Comparison of ENCODE assay signal across 15 cellular contexts in genomic region chr9:75378036-75378435, GRCh38.
A peak's percentile ranks its signal among the peaks of the same experiment; 100 is the strongest.
DNase-seq lines count a peak whose midpoint lies in the region; ATAC-seq and TF ChIP-seq lines count a peak whose summit lies in the region.
"Had no signal": no experiment of that assay in that cellular context is flagged by ENCODE, and none has a peak within 500 bp of the region (broad histone marks: within the 10 kb centered on the region; RNA-seq: fewer than 3 reads in every experiment).

No MANE protein-coding gene starts in this region.

- no peaks in the 10 kb centered on the region for H3K9me3 ChIP-seq in lung (ENCODE audit: control insufficient read depth in 2 of 2, insufficient read depth in 1 of 2, low read length in 1 of 2)
- no peaks in the 10 kb centered on the region for H3K9me3 ChIP-seq in thoracic aorta
- no peaks in the 10 kb centered on the region for H3K9me3 ChIP-seq in naive thymus-derived CD4-positive, alpha-beta T cell (ENCODE audit: control insufficient read depth in 2 of 3, low read length in 3 of 3)

- peaks cover 0 to 13% (median 2%) of the 10 kb centered on the region in 11 donors for H3K9me3 Mint-ChIP-seq in naive thymus-derived CD4-positive, alpha-beta T cell
- H3K9me3 Mint-ChIP-seq: activated CD4-positive, alpha-beta T cell treated with anti-CD3 and anti-CD28 coated beads, Interleukin-2, amount 10 ng/mL, durations not matched to agents 7 days and 5 days had no signal

- H3K36me3 ChIP-seq in lung (ENCODE audit: control insufficient read depth in 2 of 2, insufficient read depth in 2 of 2, low read length in 2 of 2) (no peaks in the 10 kb centered on the region), thoracic aorta (no peaks in the 10 kb centered on the region)
- no peaks in the 10 kb centered on the region for H3K36me3 ChIP-seq in naive thymus-derived CD4-positive, alpha-beta T cell (ENCODE audit: control insufficient read depth in 2 of 3, insufficient read depth in 3 of 3, low read length in 3 of 3)

- peaks cover 0 to 4% (median 0%) of the 10 kb centered on the region in 5 donors for H3K36me3 Mint-ChIP-seq in naive thymus-derived CD4-positive, alpha-beta T cell

- H3K4me1 Mint-ChIP-seq in naive thymus-derived CD4-positive, alpha-beta T cell, result no peaks in the 10 kb centered on the region
- H3K4me1 Mint-ChIP-seq: activated CD4-positive, alpha-beta T cell treated with anti-CD3 and anti-CD28 coated beads, Interleukin-2, amount 10 ng/mL, durations not matched to agents 7 days and 5 days; T-helper 17 cell had no signal

- H3K4me3 ChIP-seq in fibroblast of mammary gland (ENCODE audit: control insufficient read depth, low read depth, low read length) (no peak overlapping the region), lung (no peak overlapping the region), thoracic aorta (no peak overlapping the region)
- no peak overlapping the region for H3K4me3 ChIP-seq in naive thymus-derived CD4-positive, alpha-beta T cell (ENCODE audit: low read length)

- WGBS in lung, 2 donors, result 46 to 73% methylated on average over 9 of the region's 9 CpGs

- H3K4me1 ChIP-seq in lung (ENCODE audit: control insufficient read depth in 2 of 2, insufficient read depth in 2 of 2, low read length in 2 of 2) (peaks cover 0 to 2% of the 10 kb centered on the region in 2 donors), thoracic aorta (ENCODE audit: control insufficient read depth in 1 of 2, low read depth in 2 of 2) (no peaks in the 10 kb centered on the region)
- no peaks in the 10 kb centered on the region for H3K4me1 ChIP-seq in naive thymus-derived CD4-positive, alpha-beta T cell (ENCODE audit: control insufficient read depth in 2 of 2, insufficient read depth in 2 of 2, low read length in 2 of 2)

- DNase-seq in HuH-7.5 (ENCODE audit: low spot score), result peak; percentile 8
- DNase-seq in fibroblast of mammary gland (ENCODE audit: low read depth), result peak; percentile 11
- DNase-seq in lung (ENCODE audit: low spot score), result peak; percentile 49
- peak; percentile 2 for DNase-seq in thoracic aorta (ENCODE audit: low spot score)
- DNase-seq in naive thymus-derived CD4-positive, alpha-beta T cell, result no peak
- DNase-seq in hypothalamus (lab: John Stamatoyannopoulos, UW), result no peak
- no peak for DNase-seq in NAMALWA (ENCODE audit: low spot score)
- DNase-seq: activated CD4-positive, alpha-beta T cell treated with anti-CD3 and anti-CD28 coated beads, Interleukin-2, amount 10 ng/mL, durations not matched to agents 7 days and 5 days; DND-41; head of caudate nucleus; NCI-H446 treated with DMSO at 0.1 percent for 48 hours; occipital lobe; stimulated activated CD8-positive, alpha-beta memory T cell treated with anti-CD3 and anti-CD28 coated beads, Interleukin-4, amount 100 ng/mL, for 48 hours; T-helper 17 cell had no signal

- H3K27me3 Mint-ChIP-seq in naive thymus-derived CD4-positive, alpha-beta T cell, result peaks cover 0 to 5% (median 0%) of the 10 kb centered on the region in 5 donors
- H3K27me3 Mint-ChIP-seq: activated CD4-positive, alpha-beta T cell treated with anti-CD3 and anti-CD28 coated beads, Interleukin-2, amount 10 ng/mL, durations not matched to agents 7 days and 5 days; T-helper 17 cell had no signal

- POLR2A ChIA-PET in naive thymus-derived CD4-positive, alpha-beta T cell (lab: Charles Lee), result no interaction called here

- H3K27ac ChIP-seq in lung (ENCODE audit: low read depth in 1 of 2, low read length in 1 of 2) (no peak overlapping the region), thoracic aorta (no peak overlapping the region)
- no peak overlapping the region for H3K27ac ChIP-seq in naive thymus-derived CD4-positive, alpha-beta T cell (ENCODE audit: low read depth, low read length)

- H3K27ac Mint-ChIP-seq in naive thymus-derived CD4-positive, alpha-beta T cell, result no peak overlapping the region
- H3K27ac Mint-ChIP-seq: activated CD4-positive, alpha-beta T cell treated with anti-CD3 and anti-CD28 coated beads, Interleukin-2, amount 10 ng/mL, durations not matched to agents 7 days and 5 days; T-helper 17 cell had no signal

- ATAC-seq in lung (ENCODE audit: insufficient read depth, low FRiP score) (peak; percentile 71), thoracic aorta (ENCODE audit: insufficient number of reproducible peaks, low FRiP score, low read depth) (no peak), GM18861 (IDR thresholded peaks at IDR 0.05; ENCODE audit: unreplicated experiment) (no peak)
- no peak for ATAC-seq in naive thymus-derived CD4-positive, alpha-beta T cell
- ATAC-seq: T-helper 17 cell had no signal

- no peak for TF ChIP-seq CTCF in fibroblast of mammary gland (conservative IDR thresholded peaks at IDR 0.05; ENCODE audit: control insufficient read depth, insufficient read depth, low read depth, low read length)
- no peak for TF ChIP-seq CTCF in lung (IDR thresholded peaks at IDR 0.05; ENCODE audit: control extremely low read depth, extremely low read depth)
- TF ChIP-seq CTCF in thoracic aorta (IDR thresholded peaks at IDR 0.05), result no peak

- H3K4me3 Mint-ChIP-seq in naive thymus-derived CD4-positive, alpha-beta T cell, result no peak overlapping the region
- H3K4me3 Mint-ChIP-seq: activated CD4-positive, alpha-beta T cell treated with anti-CD3 and anti-CD28 coated beads, Interleukin-2, amount 10 ng/mL, durations not matched to agents 7 days and 5 days; T-helper 17 cell had no signal

- CTCF ChIA-PET in naive thymus-derived CD4-positive, alpha-beta T cell (lab: Charles Lee), result no interaction called here

- H3K27me3 ChIP-seq in lung (ENCODE audit: control insufficient read depth, insufficient read depth) (no peaks in the 10 kb centered on the region), thoracic aorta (replicated peaks; ENCODE audit: insufficient read depth) (no peaks in the 10 kb centered on the region)
- H3K27me3 ChIP-seq in naive thymus-derived CD4-positive, alpha-beta T cell (ENCODE audit: control insufficient read depth in 2 of 2, insufficient read depth in 2 of 2, low read length in 2 of 2), result no peaks in the 10 kb centered on the region

- intact Hi-C loops in naive thymus-derived CD4-positive, alpha-beta T cell (cut with micrococcal nuclease), result no loop called here

Comparison
In these comparisons a context has a peak if more than half of its experiments do, and no peak if none do; other contexts are left out.
1. DNase-seq: peak in HuH-7.5 (single experiment), fibroblast of mammary gland (single experiment), lung (single experiment) and thoracic aorta (single experiment); none in naive thymus-derived CD4-positive, alpha-beta T cell (0 of 9), hypothalamus (0 of 51) and NAMALWA (single experiment).